30 cellular contexts compared by ENCODE assay signal in genomic region chr16:88833086-88833485, GRCh38. TPM values are rescaled to one million over a fixed set of nuclear protein-coding genes. Genes with fewer than 3 reads are reported as not detected.
"Had no signal": no experiment of that assay in that cellular context is flagged by ENCODE, and none has a peak within 500 bp of the region (broad histone marks: within the 10 kb centered on the region; RNA-seq: fewer than 3 reads in every experiment).

No MANE protein-coding gene starts in this region.

- H3K4me3 ChIP-seq: esophagus squamous epithelium, gastrocnemius medialis, heart right ventricle, left lung, lower lobe of right lung, mucosa of descending colon had no signal

- H3K4me1 Mint-ChIP-seq: endodermal cell had no signal

- H3K4me1 ChIP-seq: gastrocnemius medialis, heart right ventricle, left lung, lower lobe of right lung had no signal

- H3K9me3 ChIP-seq: esophagus squamous epithelium, gastrocnemius medialis, heart right ventricle, left lung, lower lobe of right lung, mucosa of descending colon had no signal

- H3K27ac Mint-ChIP-seq: dendritic cell treated with granulocyte-macrophage colony-stimulating factor and Interleukin-4, amounts not matched to agents 40 ng/mL and 50 ng/mL, for 4 days; endodermal cell; mesothelial cell of epicardium had no signal

- ATAC-seq: effector memory CD8-positive, alpha-beta T cell; esophagus mucosa; gastrocnemius medialis; heart right ventricle; left cardiac atrium; left lung; left ventricle myocardium superior; lower lobe of right lung; mucosa of descending colon had no signal

- H3K27me3 ChIP-seq: esophagus squamous epithelium, gastrocnemius medialis, heart right ventricle, left lung had no signal

- H3K27ac ChIP-seq: epithelial cell of prostate, esophagus squamous epithelium, gastrocnemius medialis, heart right ventricle, left lung, lower lobe of right lung had no signal

- H3K27me3 Mint-ChIP-seq: dendritic cell treated with granulocyte-macrophage colony-stimulating factor and Interleukin-4, amounts not matched to agents 40 ng/mL and 50 ng/mL, for 4 days; effector memory CD8-positive, alpha-beta T cell; naive B cell had no signal

- DNase-seq: cortex of kidney; effector CD8-positive, alpha-beta T cell; effector memory CD8-positive, alpha-beta T cell; endodermal cell; erythroblast; esophagus squamous epithelium; foreskin fibroblast; foreskin melanocyte; gastrocnemius medialis; glutamatergic neuron; head of caudate nucleus; heart right ventricle; hippocampal formation; left cardiac atrium; left lung; left ventricle myocardium superior; lower lobe of right lung; mesenchymal stem cell; mucosa of descending colon; naive B cell had no signal

- H3K9me3 Mint-ChIP-seq: dendritic cell treated with granulocyte-macrophage colony-stimulating factor and Interleukin-4, amounts not matched to agents 40 ng/mL and 50 ng/mL, for 4 days; effector memory CD8-positive, alpha-beta T cell; endodermal cell; mesothelial cell of epicardium; naive B cell had no signal

- H3K36me3 Mint-ChIP-seq: naive B cell had no signal

- H3K4me3 Mint-ChIP-seq: dendritic cell treated with granulocyte-macrophage colony-stimulating factor and Interleukin-4, amounts not matched to agents 40 ng/mL and 50 ng/mL, for 4 days; effector memory CD8-positive, alpha-beta T cell; endodermal cell; mesothelial cell of epicardium; naive B cell had no signal

RNA-seq across cellular contexts. Expression of gene PABPN1L, which starts 33.4 kb away (rescaled TPM):
- total RNA-seq: dermis microvascular lymphatic vessel endothelial cell, endodermal cell, esophagus mucosa, esophagus squamous epithelium, gastrocnemius medialis, glomerular endothelial cell, kidney epithelial cell, left cardiac atrium, left lung, left ventricle myocardium superior, lower leg skin, lower lobe of right lung, lung microvascular endothelial cell, mesenteric fat pad, mucosa of descending colon had no signal
